Comparison of ENCODE assay signal across 8 cellular contexts in the genomic region with DNA sequence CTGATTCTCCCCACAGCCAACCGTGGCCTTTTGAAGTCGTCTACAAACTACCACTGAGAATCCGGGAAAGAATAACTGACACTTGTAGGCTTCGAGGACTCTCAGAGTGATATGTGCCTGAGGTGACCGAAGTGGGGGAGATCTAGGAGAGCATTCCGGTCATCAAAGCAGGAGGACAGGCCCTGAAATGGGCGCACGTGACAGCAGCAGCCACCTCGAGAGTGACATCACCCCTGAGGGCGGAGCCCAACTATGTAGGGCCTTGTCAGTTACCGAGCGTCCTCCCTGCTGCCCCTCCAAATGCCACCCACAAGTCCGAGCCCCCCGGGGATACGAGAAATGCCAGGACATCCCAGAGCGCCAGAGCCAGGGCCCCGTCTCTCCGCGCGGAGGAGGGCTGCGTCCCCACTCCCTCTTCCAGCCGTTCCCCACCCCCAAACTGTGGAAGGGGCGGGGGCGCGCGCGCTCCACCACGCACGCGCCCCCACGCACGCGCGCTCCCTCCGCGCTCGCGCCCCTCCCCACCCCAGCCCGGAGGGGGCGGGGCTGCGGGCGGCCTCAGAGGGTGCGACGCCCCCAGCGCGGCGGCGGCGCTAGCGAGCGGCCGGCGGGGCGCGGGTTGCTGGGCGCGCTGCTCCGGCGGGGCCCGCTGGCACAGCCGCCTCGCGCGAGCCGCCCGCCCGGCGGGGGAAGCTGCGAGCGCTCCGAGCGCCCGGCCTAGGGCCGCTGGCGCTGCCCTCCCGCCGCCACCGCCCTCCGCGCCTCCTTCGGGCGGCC. TPM values are rescaled to one million over a fixed set of nuclear protein-coding genes. Genes with fewer than 3 reads are reported as not detected.
A peak's percentile ranks its signal among the peaks of the same experiment; 100 is the strongest.
DNase-seq lines count a peak whose midpoint lies in the region; ATAC-seq and TF ChIP-seq lines count a peak whose summit lies in the region.

A gene (plus strand): TSS at position 587 of the 777 bp plus-strand sequence. CDS start 43,325 bp downstream, outside the sequence.

- TF ChIP-seq POLR2A in esophagus squamous epithelium (IDR thresholded peaks at IDR 0.05) = peak in 1 of 4 donors; percentile 39

- DNase-seq in AG09309 (ENCODE audit: low read depth) (no peak), HuH-7 (ENCODE audit: low spot score) (peak; percentile 67), Panc1 (ENCODE audit: low read depth, low spot score) (no peak), activated T-helper 1 cell treated with Interleukin-2 at 50 U/mL for 16 hours (ENCODE audit: low read depth) (peak; percentile 71), esophagus squamous epithelium (lab: John Stamatoyannopoulos, UW) (no peak)
- DNase-seq in stimulated activated CD8-positive, alpha-beta memory T cell treated with anti-CD3 and anti-CD28 coated beads, Interleukin-4, amount 100 ng/mL, for 1 hour (ENCODE audit: low read depth in 2 of 2, low spot score in 1 of 2) = peak; percentile 53 to 67

- H3K27ac ChIP-seq in Panc1 (ENCODE audit: low read length) = peak within 1 kb of the TSS; percentile 90
- H3K27ac ChIP-seq in esophagus squamous epithelium = peak within 1 kb of the TSS; percentile 87 to 92 (median 90)

- WGBS in esophagus squamous epithelium, 2 donors = 5 to 6% methylated on average over 12 to 16 of the region's 82 CpGs

- POLR2A ChIA-PET in Panc1 (lab: Charles Lee) = no interaction called here

- H3K4me3 ChIP-seq in AG09309 (ENCODE audit: control insufficient read depth, low read depth, low read length) = peak within 1 kb of the TSS; percentile 85
- H3K4me3 ChIP-seq in Panc1 (ENCODE audit: low read depth in 2 of 2, low read length in 2 of 2) = peak within 1 kb of the TSS; percentile 77 to 95
- H3K4me3 ChIP-seq in esophagus squamous epithelium = peak within 1 kb of the TSS; percentile 87 to 94 (median 92)
- H3K4me3 ChIP-seq in mucosa of stomach (ENCODE audit: low read length) = peak within 1 kb of the TSS; percentile 40

- BruUV-seq in Panc1 (replicated peaks; lab: Mats Ljungman, UMichigan) = TSS peak; percentile 73

- TF ChIP-seq CTCF in AG09309 (IDR thresholded peaks at IDR 0.05; ENCODE audit: control insufficient read depth, insufficient read depth, low read depth, low read length, missing control alignments) (no peak), Panc1 (IDR thresholded peaks at IDR 0.05) (peak; percentile 43; the same call in 1 of the 2 replicates), esophagus squamous epithelium (IDR thresholded peaks at IDR 0.05) (no peak)

- peak within 1 kb of the TSS; percentile 70 for H3K9ac ChIP-seq in mucosa of stomach (ENCODE audit: low read length)

- CTCF ChIA-PET in Panc1 (lab: Charles Lee) = no interaction called here

- ATAC-seq in GM19372 (IDR thresholded peaks at IDR 0.05; ENCODE audit: low read depth, unreplicated experiment) (peak; percentile 71), Panc1 (peak; percentile 89)

- H3K36me3 ChIP-seq in Panc1 (ENCODE audit: control insufficient read depth, insufficient read depth, low read length) (peaks cover 3% of the 10 kb centered on the region; the same call in 1 of the 2 replicates), esophagus squamous epithelium (no peaks in the 10 kb centered on the region), mucosa of stomach (ENCODE audit: control insufficient read depth, insufficient read depth, low read length) (no peaks in the 10 kb centered on the region)

- H3K9me3 ChIP-seq in Panc1 (ENCODE audit: control insufficient read depth, insufficient read depth, low read depth, low read length) = no peaks in the 10 kb centered on the region
- no peaks in the 10 kb centered on the region for H3K9me3 ChIP-seq in esophagus squamous epithelium
- no peaks in the 10 kb centered on the region for H3K9me3 ChIP-seq in mucosa of stomach (ENCODE audit: control insufficient read depth, low read length)

- H3K27me3 ChIP-seq in Panc1 (ENCODE audit: control insufficient read depth, insufficient read depth, low read length) = no peaks in the 10 kb centered on the region
- H3K27me3 ChIP-seq in esophagus squamous epithelium = no peaks in the 10 kb centered on the region
- peaks cover 7% of the 10 kb centered on the region for H3K27me3 ChIP-seq in mucosa of stomach (ENCODE audit: control insufficient read depth, insufficient read depth, low read length)

- H3K4me1 ChIP-seq in Panc1 (ENCODE audit: control insufficient read depth, insufficient read depth, low read length) (peaks cover 28% of the 10 kb centered on the region), esophagus squamous epithelium (peaks cover 0 to 35% (median 10%) of the 10 kb centered on the region in 3 donors), mucosa of stomach (ENCODE audit: control insufficient read depth, insufficient read depth, low read length) (peaks cover 10% of the 10 kb centered on the region)

- in situ Hi-C loops in Panc1 (cut with HindIII; ENCODE audit: low pct_unique_long_range_greater_than_20kb, low sequenced_read_pairs) = no loop called here

- intact Hi-C loops in Panc1 (cut with micrococcal nuclease; ENCODE audit: unreplicated experiment) = loop anchor here (10.0 kb wide), 1 partner anchor 141 kb away; no protein-coding TSS in a partner anchor
- intact Hi-C loops in esophagus squamous epithelium (cut with DNase I) = loop anchor here (5.0 kb wide), 1 partner anchor 259 kb away; no protein-coding TSS in a partner anchor

RNA-seq across cellular contexts. Expression of the gene that starts here (rescaled TPM):
- total RNA-seq in Panc1 (2021; ENCODE audit: unreplicated experiment) (77.5 TPM), esophagus squamous epithelium (10 to 100 TPM in 3 of 4 donors, 1 to 10 TPM in 1; 9.8 to 26.5 (median 14.3) TPM)
- 28.2 TPM for polyA plus RNA-seq in Panc1 (2012; ENCODE audit: insufficient read length)

Comparison
In these comparisons a context has a peak if more than half of its experiments do, and no peak if none do; other contexts are left out.
1. DNase-seq: peak in HuH-7 (single experiment), activated T-helper 1 cell treated with Interleukin-2 at 50 U/mL for 16 hours (single experiment) and stimulated activated CD8-positive, alpha-beta memory T cell treated with anti-CD3 and anti-CD28 coated beads, Interleukin-4, amount 100 ng/mL, for 1 hour (2 of 2); none in AG09309 (single experiment), Panc1 (single experiment) and esophagus squamous epithelium (single experiment).
2. H3K4me3 ChIP-seq: peak in every context shown above with its lines; median percentile 92 in esophagus squamous epithelium; 86 in Panc1; 85 in AG09309; 40 in mucosa of stomach.